19 cellular contexts compared by ENCODE assay signal in genomic region chr10:77159538-77160110, GRCh38.
DNase-seq lines count a peak whose midpoint lies in the region; TF ChIP-seq lines count a peak whose summit lies in the region.
"Had no signal": no experiment of that assay in that cellular context is flagged by ENCODE, and none has a peak within 500 bp of the region (broad histone marks: within the 10 kb centered on the region; RNA-seq: fewer than 3 reads in every experiment).

No MANE protein-coding gene starts in this region.

- no peak overlapping the region for H3K4me3 Mint-ChIP-seq in mesothelial cell of epicardium
- H3K4me3 Mint-ChIP-seq: activated naive CD4-positive, alpha-beta T cell treated with anti-CD3 and anti-CD28 coated beads, Interleukin-2, amount 50 U/mL, for 24 hours; CD4-positive, CD25-positive, alpha-beta regulatory T cell; neural crest cell had no signal

- H3K36me3 Mint-ChIP-seq in mesothelial cell of epicardium: no peaks in the 10 kb centered on the region
- H3K36me3 Mint-ChIP-seq: activated naive CD4-positive, alpha-beta T cell treated with anti-CD3 and anti-CD28 coated beads, Interleukin-2, amount 50 U/mL, for 24 hours; CD4-positive, CD25-positive, alpha-beta regulatory T cell had no signal

- H3K27ac Mint-ChIP-seq in mesothelial cell of epicardium: peak overlapping the region; percentile 4
- H3K27ac Mint-ChIP-seq: activated naive CD4-positive, alpha-beta T cell treated with anti-CD3 and anti-CD28 coated beads, Interleukin-2, amount 50 U/mL, for 24 hours; CD4-positive, CD25-positive, alpha-beta regulatory T cell had no signal

- peak; percentile 72 for DNase-seq in RPMI7951 (ENCODE audit: low read depth)
- DNase-seq in esophagus muscularis mucosa (ENCODE audit: extremely low spot score): peak; percentile 57
- DNase-seq in mesothelial cell of epicardium (ENCODE audit: low spot score in 2 of 2, unreplicated experiment in 2 of 2): no peak
- no peak for DNase-seq in uterus
- no peak for DNase-seq in activated effector memory CD4-positive, alpha-beta T cell treated with Interleukin-2 at 50 U/mL for 16 hours
- no peak for DNase-seq in HPDE6-E6E7 (ENCODE audit: extremely low spot score)
- DNase-seq in SJCRH30: no peak
- DNase-seq: activated CD4-positive, alpha-beta T cell treated with anti-CD3 and anti-CD28 coated beads, Interleukin-2, amount 50 U/mL, for 4 hours; CD4-positive, CD25-positive, alpha-beta regulatory T cell; KG1; NCI-H1105; NCI-H2171; NCI-H82; right lobe of liver; stimulated activated CD4-positive, alpha-beta T cell treated with anti-CD3 and anti-CD28 coated beads, Interleukin-2, amount 100 ng/mL, for 24 hours had no signal

- H3K9me3 ChIP-seq in esophagus muscularis mucosa (no peaks in the 10 kb centered on the region), uterus (no peaks in the 10 kb centered on the region), SJCRH30 (replicated peaks) (no peaks in the 10 kb centered on the region)
- H3K9me3 ChIP-seq: right lobe of liver had no signal

- H3K4me1 ChIP-seq in esophagus muscularis mucosa: peaks cover 5 to 58% (median 48%) of the 10 kb centered on the region in 4 donors
- peaks cover 0 to 8% of the 10 kb centered on the region in 2 donors for H3K4me1 ChIP-seq in uterus
- no peaks in the 10 kb centered on the region for H3K4me1 ChIP-seq in SJCRH30
- H3K4me1 ChIP-seq: right lobe of liver had no signal

- no peaks in the 10 kb centered on the region for H3K27me3 Mint-ChIP-seq in mesothelial cell of epicardium (ENCODE audit: low read depth)

- H3K27me3 ChIP-seq in esophagus muscularis mucosa: no peaks in the 10 kb centered on the region
- no peaks in the 10 kb centered on the region for H3K27me3 ChIP-seq in uterus
- peaks cover 8% of the 10 kb centered on the region; the same call in 1 of the 2 replicates for H3K27me3 ChIP-seq in SJCRH30
- H3K27me3 ChIP-seq: right lobe of liver had no signal

- TF ChIP-seq POLR2A in esophagus muscularis mucosa (IDR thresholded peaks at IDR 0.05; ENCODE audit: low read depth): no peak
- no peak for TF ChIP-seq POLR2A in uterus (IDR thresholded peaks at IDR 0.05)

- TF ChIP-seq EP300 in esophagus muscularis mucosa (IDR thresholded peaks at IDR 0.05): no peak

- WGBS in esophagus muscularis mucosa: 29% methylated on average over 2 of the region's 2 CpGs

- intact Hi-C loops in esophagus muscularis mucosa (cut with DNase I): no loop called here
- intact Hi-C loops in uterus (cut with DNase I; ENCODE audit: low total_unique reads): no loop called here

- peaks cover 66% of the 10 kb centered on the region for H3K4me1 Mint-ChIP-seq in mesothelial cell of epicardium
- H3K4me1 Mint-ChIP-seq: activated naive CD4-positive, alpha-beta T cell treated with anti-CD3 and anti-CD28 coated beads, Interleukin-2, amount 50 U/mL, for 24 hours; CD4-positive, CD25-positive, alpha-beta regulatory T cell had no signal

- TF ChIP-seq CTCF in esophagus muscularis mucosa (IDR thresholded peaks at IDR 0.05) (no peak), mesothelial cell of epicardium (IDR thresholded peaks at IDR 0.05; ENCODE audit: unreplicated experiment) (no peak), uterus (IDR thresholded peaks at IDR 0.05) (no peak)

- no peaks in the 10 kb centered on the region for H3K9me3 Mint-ChIP-seq in mesothelial cell of epicardium
- H3K9me3 Mint-ChIP-seq: activated naive CD4-positive, alpha-beta T cell treated with anti-CD3 and anti-CD28 coated beads, Interleukin-2, amount 50 U/mL, for 24 hours; neural crest cell had no signal

- no peaks in the 10 kb centered on the region for H3K36me3 ChIP-seq in esophagus muscularis mucosa
- no peaks in the 10 kb centered on the region for H3K36me3 ChIP-seq in uterus
- no peaks in the 10 kb centered on the region for H3K36me3 ChIP-seq in SJCRH30
- H3K36me3 ChIP-seq: right lobe of liver had no signal

- H3K27ac ChIP-seq in esophagus muscularis mucosa (replicated peaks in 1 of 4) (peak overlapping the region; percentile 36 to 66 (median 50)), uterus (peak overlapping the region; percentile 25 to 42), SJCRH30 (no peak overlapping the region)
- H3K27ac ChIP-seq: HL-60, right lobe of liver had no signal

- H3K4me3 ChIP-seq in esophagus muscularis mucosa (no peak overlapping the region), uterus (no peak overlapping the region), SJCRH30 (no peak overlapping the region)
- H3K4me3 ChIP-seq: lung, right lobe of liver had no signal

Comparison
In these comparisons a context has a peak if more than half of its experiments do, and no peak if none do; other contexts are left out.
1. DNase-seq: peak in RPMI7951 (single experiment) and esophagus muscularis mucosa (single experiment); none in mesothelial cell of epicardium (0 of 2), uterus (0 of 2), activated effector memory CD4-positive, alpha-beta T cell treated with Interleukin-2 at 50 U/mL for 16 hours (single experiment), HPDE6-E6E7 (single experiment) and SJCRH30 (0 of 2).